ENCODE assay signal across 2 cellular contexts in the genomic region with DNA sequence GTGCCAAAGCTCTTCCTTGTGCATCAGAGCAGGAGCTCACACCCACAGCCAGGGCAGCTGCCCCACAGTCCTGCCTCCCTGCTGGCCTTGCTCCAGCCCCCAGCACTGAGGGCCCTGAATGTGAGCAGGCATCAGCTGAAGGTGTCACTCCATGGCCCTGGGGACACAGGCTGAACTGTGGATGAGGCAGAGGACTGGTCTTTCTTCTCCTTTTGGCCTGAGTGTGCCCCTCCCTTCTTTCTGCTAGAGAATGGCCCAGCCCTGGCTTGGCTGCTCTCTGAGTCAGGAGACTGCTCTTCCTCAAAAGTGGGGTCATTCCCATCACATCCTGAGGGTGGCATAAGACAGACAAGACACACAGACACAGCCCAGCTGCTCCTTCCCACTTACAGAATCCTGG.
TF ChIP-seq lines count a peak whose summit lies in the region.

No MANE protein-coding gene starts in this region.

TF ChIP-seq in SK-N-SH treated with all-trans-retinoic acid at 6 μM for 48 hours, 23 proteins besides CTCF, POLR2A, EP300 and RAD21:
- TF ChIP-seq, protein P1, sequence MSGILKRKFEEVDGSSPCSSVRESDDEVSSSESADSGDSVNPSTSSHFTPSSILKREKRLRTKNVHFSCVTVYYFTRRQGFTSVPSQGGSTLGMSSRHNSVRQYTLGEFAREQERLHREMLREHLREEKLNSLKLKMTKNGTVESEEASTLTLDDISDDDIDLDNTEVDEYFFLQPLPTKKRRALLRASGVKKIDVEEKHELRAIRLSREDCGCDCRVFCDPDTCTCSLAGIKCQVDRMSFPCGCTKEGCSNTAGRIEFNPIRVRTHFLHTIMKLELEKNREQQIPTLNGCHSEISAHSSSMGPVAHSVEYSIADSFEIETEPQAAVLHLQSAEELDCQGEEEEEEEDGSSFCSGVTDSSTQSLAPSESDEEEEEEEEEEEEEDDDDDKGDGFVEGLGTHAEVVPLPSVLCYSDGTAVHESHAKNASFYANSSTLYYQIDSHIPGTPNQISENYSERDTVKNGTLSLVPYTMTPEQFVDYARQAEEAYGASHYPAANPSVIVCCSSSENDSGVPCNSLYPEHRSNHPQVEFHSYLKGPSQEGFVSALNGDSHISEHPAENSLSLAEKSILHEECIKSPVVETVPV (CRISPR knock-in tag; IDR thresholded peaks at IDR 0.05) = no peak
- no peak for TF ChIP-seq PPARA (CRISPR knock-in tag; IDR thresholded peaks at IDR 0.05; ENCODE audit: borderline replicate concordance)
- no peak for TF ChIP-seq ZNF8 (CRISPR knock-in tag; IDR thresholded peaks at IDR 0.05)
- TF ChIP-seq ZNF70 (CRISPR knock-in tag; IDR thresholded peaks at IDR 0.05) = no peak
- TF ChIP-seq POU6F1 (CRISPR knock-in tag; IDR thresholded peaks at IDR 0.05; ENCODE audit: borderline replicate concordance, low read depth) = no peak
- no peak for TF ChIP-seq ZFP30 (CRISPR knock-in tag; IDR thresholded peaks at IDR 0.05)
- TF ChIP-seq, protein P2, sequence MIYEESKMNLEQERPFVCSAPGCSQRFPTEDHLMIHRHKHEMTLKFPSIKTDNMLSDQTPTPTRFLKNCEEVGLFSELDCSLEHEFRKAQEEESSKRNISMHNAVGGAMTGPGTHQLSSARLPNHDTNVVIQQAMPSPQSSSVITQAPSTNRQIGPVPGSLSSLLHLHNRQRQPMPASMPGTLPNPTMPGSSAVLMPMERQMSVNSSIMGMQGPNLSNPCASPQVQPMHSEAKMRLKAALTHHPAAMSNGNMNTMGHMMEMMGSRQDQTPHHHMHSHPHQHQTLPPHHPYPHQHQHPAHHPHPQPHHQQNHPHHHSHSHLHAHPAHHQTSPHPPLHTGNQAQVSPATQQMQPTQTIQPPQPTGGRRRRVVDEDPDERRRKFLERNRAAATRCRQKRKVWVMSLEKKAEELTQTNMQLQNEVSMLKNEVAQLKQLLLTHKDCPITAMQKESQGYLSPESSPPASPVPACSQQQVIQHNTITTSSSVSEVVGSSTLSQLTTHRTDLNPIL (CRISPR knock-in tag; IDR thresholded peaks at IDR 0.05; ENCODE audit: low read depth) = no peak
- no peak for TF ChIP-seq OSR1 (CRISPR knock-in tag; IDR thresholded peaks at IDR 0.05)
- TF ChIP-seq TSHZ2 (CRISPR knock-in tag; IDR thresholded peaks at IDR 0.05) = no peak
- TF ChIP-seq TCF4 (CRISPR knock-in tag; IDR thresholded peaks at IDR 0.05; ENCODE audit: borderline replicate concordance) = no peak
- TF ChIP-seq SNAI2 (CRISPR knock-in tag; IDR thresholded peaks at IDR 0.05) = no peak
- TF ChIP-seq ZNF565 (CRISPR knock-in tag; conservative IDR thresholded peaks at IDR 0.05; ENCODE audit: low read depth) = no peak

TF ChIP-seq in SK-N-SH, 30 proteins besides CTCF, POLR2A, EP300 and RAD21:
- TF ChIP-seq TAF1 (IDR thresholded peaks at IDR 0.05; ENCODE audit: borderline replicate concordance, low read depth, low read length) (no peak), EZH2phosphoT487 (IDR thresholded peaks at IDR 0.05; ENCODE audit: borderline replicate concordance, low read depth) (no peak), POLR2AphosphoS5 (IDR thresholded peaks at IDR 0.05; ENCODE audit: low read depth, low read length) (no peak), PBX3 (IDR thresholded peaks at IDR 0.05) (no peak), IRF3 (IDR thresholded peaks at IDR 0.05; ENCODE audit: low read depth, low read length) (no peak), MAX (IDR thresholded peaks at IDR 0.05; ENCODE audit: low read depth) (no peak), FOXM1 (IDR thresholded peaks at IDR 0.05; ENCODE audit: low read depth) (no peak), RCOR1 (IDR thresholded peaks at IDR 0.05; ENCODE audit: low read length) (no peak), CHD2 (IDR thresholded peaks at IDR 0.05; ENCODE audit: low read length, partially characterized antibody) (no peak), FOXJ3 (CRISPR knock-in tag; IDR thresholded peaks at IDR 0.05) (no peak)
- TF ChIP-seq, protein P3, sequence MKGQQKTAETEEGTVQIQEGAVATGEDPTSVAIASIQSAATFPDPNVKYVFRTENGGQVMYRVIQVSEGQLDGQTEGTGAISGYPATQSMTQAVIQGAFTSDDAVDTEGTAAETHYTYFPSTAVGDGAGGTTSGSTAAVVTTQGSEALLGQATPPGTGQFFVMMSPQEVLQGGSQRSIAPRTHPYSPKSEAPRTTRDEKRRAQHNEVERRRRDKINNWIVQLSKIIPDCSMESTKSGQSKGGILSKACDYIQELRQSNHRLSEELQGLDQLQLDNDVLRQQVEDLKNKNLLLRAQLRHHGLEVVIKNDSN (IDR thresholded peaks at IDR 0.05; ENCODE audit: borderline replicate concordance, low read depth) = no peak
- TF ChIP-seq, protein P4, sequence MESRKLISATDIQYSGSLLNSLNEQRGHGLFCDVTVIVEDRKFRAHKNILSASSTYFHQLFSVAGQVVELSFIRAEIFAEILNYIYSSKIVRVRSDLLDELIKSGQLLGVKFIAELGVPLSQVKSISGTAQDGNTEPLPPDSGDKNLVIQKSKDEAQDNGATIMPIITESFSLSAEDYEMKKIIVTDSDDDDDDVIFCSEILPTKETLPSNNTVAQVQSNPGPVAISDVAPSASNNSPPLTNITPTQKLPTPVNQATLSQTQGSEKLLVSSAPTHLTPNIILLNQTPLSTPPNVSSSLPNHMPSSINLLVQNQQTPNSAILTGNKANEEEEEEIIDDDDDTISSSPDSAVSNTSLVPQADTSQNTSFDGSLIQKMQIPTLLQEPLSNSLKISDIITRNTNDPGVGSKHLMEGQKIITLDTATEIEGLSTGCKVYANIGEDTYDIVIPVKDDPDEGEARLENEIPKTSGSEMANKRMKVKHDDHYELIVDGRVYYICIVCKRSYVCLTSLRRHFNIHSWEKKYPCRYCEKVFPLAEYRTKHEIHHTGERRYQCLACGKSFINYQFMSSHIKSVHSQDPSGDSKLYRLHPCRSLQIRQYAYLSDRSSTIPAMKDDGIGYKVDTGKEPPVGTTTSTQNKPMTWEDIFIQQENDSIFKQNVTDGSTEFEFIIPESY (IDR thresholded peaks at IDR 0.05; ENCODE audit: borderline replicate concordance, low read depth) = no peak
